10 cellular contexts compared by ENCODE assay signal in the genomic region with DNA sequence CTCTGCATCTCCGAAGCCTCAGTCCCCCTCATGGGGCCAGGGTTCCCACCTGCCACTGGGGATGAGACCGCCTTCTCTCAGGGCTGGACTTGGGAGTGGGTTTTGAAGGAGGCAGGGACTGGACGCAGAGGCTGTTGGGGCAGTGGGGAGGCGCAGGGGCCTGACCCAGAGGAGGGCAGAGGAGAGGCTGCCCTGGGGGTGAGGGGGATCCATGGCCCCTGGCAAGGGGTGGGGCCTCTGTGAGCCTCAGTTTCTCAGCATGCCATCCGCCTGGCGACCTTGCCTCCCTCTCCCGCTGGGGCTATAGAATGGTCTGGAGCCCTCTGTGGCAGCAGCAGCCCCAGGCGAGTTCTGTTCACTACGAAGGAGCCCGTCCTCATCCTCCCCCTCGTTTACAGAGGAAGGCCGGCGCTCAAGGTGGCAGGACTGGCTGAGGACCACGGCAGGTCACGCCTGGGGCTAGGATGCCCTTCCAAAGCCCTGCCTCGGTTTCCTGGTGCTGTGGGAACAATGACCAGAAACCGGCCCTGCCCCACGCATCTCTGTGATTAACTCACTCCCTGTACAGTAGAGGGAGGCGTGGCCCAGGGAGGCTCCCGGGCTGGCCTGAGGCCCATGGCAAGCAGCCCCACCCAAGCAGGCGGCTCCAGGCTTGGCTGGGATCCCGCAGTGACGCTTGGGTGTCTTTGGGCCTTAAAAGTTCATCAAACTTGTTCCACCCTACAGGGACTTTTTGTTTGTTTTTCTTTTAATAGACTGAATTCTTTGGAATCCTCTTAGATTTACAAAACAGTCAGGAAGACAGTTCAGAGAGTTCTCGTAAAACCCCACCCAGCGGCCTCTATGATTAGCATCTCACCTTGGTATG. TPM values are rescaled to one million over a fixed set of nuclear protein-coding genes. Genes with fewer than 3 reads are reported as not detected.
DNase-seq lines count a peak whose midpoint lies in the region; ATAC-seq and FAIRE-seq lines count a peak whose summit lies in the region.
"Had no signal": no experiment of that assay in that cellular context is flagged by ENCODE, and none has a peak within 500 bp of the region (broad histone marks: within the 10 kb centered on the region; RNA-seq: fewer than 3 reads in every experiment).

No MANE protein-coding gene starts in this region.

- H3K27me3 Mint-ChIP-seq in IgD-negative memory B cell = peaks cover 3% of the 10 kb centered on the region
- H3K27me3 Mint-ChIP-seq: activated T-cell treated with anti-CD3 and anti-CD28 coated beads, Interleukin-2, amount 50 U/mL, for 24 hours had no signal

- peaks cover 18% of the 10 kb centered on the region for H3K4me1 ChIP-seq in mesenchymal stem cell (ENCODE audit: control insufficient read depth, insufficient read depth, low read depth, low read length)

- H3K4me2 ChIP-seq in mesenchymal stem cell (ENCODE audit: low read length, poor library complexity, severe bottlenecking) = no peak overlapping the region

- no peak overlapping the region for H3K4me3 ChIP-seq in mesenchymal stem cell (ENCODE audit: insufficient read depth in 1 of 2, low read depth in 1 of 2, low read length in 2 of 2)

- peak overlapping the region; percentile 22 for H4K8ac ChIP-seq in mesenchymal stem cell (ENCODE audit: low read length)

- no peaks in the 10 kb centered on the region for H3K36me3 ChIP-seq in mesenchymal stem cell (ENCODE audit: control insufficient read depth in 1 of 2, insufficient read depth in 2 of 2, low read depth in 1 of 2, low read length in 2 of 2)

- no peak overlapping the region for H3K23ac ChIP-seq in mesenchymal stem cell (ENCODE audit: low read length in 2 of 2)

- WGBS in mesenchymal stem cell = 81% methylated on average over 23 of the region's 25 CpGs

- no peak overlapping the region for H3K4me3 Mint-ChIP-seq in IgD-negative memory B cell
- H3K4me3 Mint-ChIP-seq: activated T-cell treated with anti-CD3 and anti-CD28 coated beads, Interleukin-2, amount 50 U/mL, for 24 hours had no signal

- no peak overlapping the region for H2BK5ac ChIP-seq in mesenchymal stem cell (ENCODE audit: low read depth, low read length, poor library complexity, severe bottlenecking)

- peaks cover 0 to 2% (median 0%) of the 10 kb centered on the region in 3 donors for H3K4me1 Mint-ChIP-seq in IgD-negative memory B cell

- H3K36me3 Mint-ChIP-seq in IgD-negative memory B cell = no peaks in the 10 kb centered on the region

- peak overlapping the region in 1 of 2 experiments; percentile 18 for H3K14ac ChIP-seq in mesenchymal stem cell (ENCODE audit: low read length in 2 of 2)

- H3K79me1 ChIP-seq in mesenchymal stem cell (replicated peaks; ENCODE audit: low read length, poor library complexity, severe bottlenecking) = no peaks in the 10 kb centered on the region

- FAIRE-seq in endometrium (lab: Jason Lieb, UNC) = peak; percentile 95

- peak overlapping the region; percentile 45 for H2BK120ac ChIP-seq in mesenchymal stem cell (ENCODE audit: low read depth, low read length)

- no peaks in the 10 kb centered on the region for H3K9me3 ChIP-seq in mesenchymal stem cell (ENCODE audit: control insufficient read depth, low read length)

- peak overlapping the region; percentile 65 for H2BK15ac ChIP-seq in mesenchymal stem cell (ENCODE audit: low read depth, poor library complexity, severe bottlenecking)

- H2BK12ac ChIP-seq in mesenchymal stem cell (ENCODE audit: low read length in 2 of 2) = peak overlapping the region; percentile 49 to 76

- H3K27me3 ChIP-seq in mesenchymal stem cell (ENCODE audit: control insufficient read depth in 1 of 2, insufficient read depth in 1 of 2, low read length in 2 of 2) = peaks cover 9 to 19% of the 10 kb centered on the region in 2 experiments

- peak overlapping the region; percentile 4 to 40 for H3K18ac ChIP-seq in mesenchymal stem cell (ENCODE audit: low read depth in 1 of 2, low read length in 2 of 2)

- peak overlapping the region in 2 of 3 donors; percentile 60 to 63 for H3K27ac Mint-ChIP-seq in IgD-negative memory B cell
- H3K27ac Mint-ChIP-seq: activated T-cell treated with anti-CD3 and anti-CD28 coated beads, Interleukin-2, amount 50 U/mL, for 24 hours had no signal

- no peak overlapping the region for H3K27ac ChIP-seq in mesenchymal stem cell (ENCODE audit: low read length, poor library complexity, severe bottlenecking)

- no peak overlapping the region for H3K4ac ChIP-seq in mesenchymal stem cell (ENCODE audit: low read depth in 1 of 2, low read length in 2 of 2)

- no peak overlapping the region for H2AFZ ChIP-seq in mesenchymal stem cell (ENCODE audit: low read depth, low read length)

- no peak overlapping the region for H3K9ac ChIP-seq in mesenchymal stem cell (ENCODE audit: low read length)

- peak; percentile 89 for DNase-seq in AG08396 (ENCODE audit: low spot score)
- peak; percentile 63 for DNase-seq in mesenchymal stem cell
- DNase-seq in effector CD8-positive, alpha-beta T cell (lab: John Stamatoyannopoulos, UW) = no peak
- DNase-seq: activated T-cell treated with anti-CD3 and anti-CD28 coated beads, Interleukin-2, amount 50 U/mL, for 24 hours; NCI-H146 had no signal

- peak overlapping the region; percentile 53 for H4K91ac ChIP-seq in mesenchymal stem cell (ENCODE audit: low read length)

- H2AK5ac ChIP-seq in mesenchymal stem cell (ENCODE audit: low read length, severe bottlenecking) = no peak overlapping the region

- ATAC-seq in GM18867 (IDR thresholded peaks at IDR 0.05; ENCODE audit: unreplicated experiment) (no peak), HG02870 (IDR thresholded peaks at IDR 0.05; ENCODE audit: unreplicated experiment) (no peak), HG02588 (IDR thresholded peaks at IDR 0.05; ENCODE audit: unreplicated experiment) (no peak)

- no peaks in the 10 kb centered on the region for H3K9me3 Mint-ChIP-seq in IgD-negative memory B cell
- H3K9me3 Mint-ChIP-seq: activated T-cell treated with anti-CD3 and anti-CD28 coated beads, Interleukin-2, amount 50 U/mL, for 24 hours had no signal

RNA-seq across cellular contexts. Expression of a gene that starts 16.0 kb away (rescaled TPM):
- polyA plus RNA-seq in IgD-negative memory B cell = 39.8 TPM
- 8.0 TPM for polyA plus RNA-seq in mesenchymal stem cell (2013, experiment 1 of 2)
- polyA plus RNA-seq in mesenchymal stem cell (2013, experiment 2 of 2) = 7.6 TPM

RNA-seq across cellular contexts. Expression of a gene that starts 24.5 kb away (rescaled TPM):
- polyA plus RNA-seq in IgD-negative memory B cell = 1.3 TPM
- polyA plus RNA-seq in mesenchymal stem cell (2013, experiment 1 of 2) = 0.06 TPM
- 0.04 TPM for polyA plus RNA-seq in mesenchymal stem cell (2013, experiment 2 of 2)
